ENCODE assay signal across 10 cellular contexts in genomic region chr22:42683599-42684283, GRCh38. TPM values are rescaled to one million over a fixed set of nuclear protein-coding genes. Genes with fewer than 3 reads are reported as not detected.
DNase-seq lines count a peak whose midpoint lies in the region; ATAC-seq and TF ChIP-seq lines count a peak whose summit lies in the region.
"Had no signal": no experiment of that assay in that cellular context is flagged by ENCODE, and none has a peak within 500 bp of the region (broad histone marks: within the 10 kb centered on the region; RNA-seq: fewer than 3 reads in every experiment).

No MANE protein-coding gene starts in this region.

- peak; percentile 47 for ATAC-seq in gastroesophageal sphincter

- peak in 30 of 56 donors; percentile 6 to 74 (median 31) for DNase-seq in amygdala (lab: John Stamatoyannopoulos, UW)
- DNase-seq in nucleus accumbens (lab: John Stamatoyannopoulos, UW) = peak in 29 of 56 donors; percentile 1 to 65 (median 25)
- DNase-seq in uterus = peak; percentile 79 to 86
- DNase-seq in T-helper 1 cell = no peak
- no peak for DNase-seq in NCI-H774 (lab: John Stamatoyannopoulos, UW)
- no peak for DNase-seq in HPDE6-E6E7 (ENCODE audit: extremely low spot score)
- DNase-seq: naive B cell; stimulated activated CD4-positive, alpha-beta T cell treated with anti-CD3 and anti-CD28 coated beads, Interleukin-4, amount 100 ng/mL, for 4 hours; T-helper 9 cell had no signal

- peaks cover 8 to 86% (median 70%) of the 10 kb centered on the region in 3 donors for H3K4me1 ChIP-seq in gastroesophageal sphincter
- peaks cover 26 to 41% of the 10 kb centered on the region in 2 donors for H3K4me1 ChIP-seq in uterus

- H3K9me3 ChIP-seq in gastroesophageal sphincter (no peaks in the 10 kb centered on the region), uterus (no peaks in the 10 kb centered on the region)

- no peak for TF ChIP-seq EP300 in gastroesophageal sphincter (IDR thresholded peaks at IDR 0.05)

- TF ChIP-seq POLR2A in gastroesophageal sphincter (IDR thresholded peaks at IDR 0.05) (no peak), uterus (IDR thresholded peaks at IDR 0.05) (no peak)

- H3K36me3 ChIP-seq in gastroesophageal sphincter = no peaks in the 10 kb centered on the region
- H3K36me3 ChIP-seq in uterus = no peaks in the 10 kb centered on the region

- no peak for TF ChIP-seq CTCF in gastroesophageal sphincter (IDR thresholded peaks at IDR 0.05)
- TF ChIP-seq CTCF in uterus (IDR thresholded peaks at IDR 0.05) = no peak

- WGBS in gastroesophageal sphincter (ENCODE audit: low coverage in 1 of 2), 2 donors = 20% methylated on average over 3 of the region's 8 CpGs; no CpG with 5 or more reads in 1 of the 2 donors

- H3K27me3 ChIP-seq in gastroesophageal sphincter (no peaks in the 10 kb centered on the region), uterus (no peaks in the 10 kb centered on the region)

- H3K27ac ChIP-seq in gastroesophageal sphincter (peak overlapping the region; percentile 59 to 98 (median 90)), uterus (peak overlapping the region; percentile 95 to 98)

- intact Hi-C loops in uterus (cut with DNase I; ENCODE audit: low total_unique reads) = no loop called here

- H3K4me3 ChIP-seq in gastroesophageal sphincter (no peak overlapping the region), uterus (no peak overlapping the region)

RNA-seq across cellular contexts. Expression of gene CYB5R3, which starts 34.5 kb away (rescaled TPM):
- total RNA-seq in gastroesophageal sphincter (100 to 1,000 TPM; 127 to 268 (median 155) TPM), uterus (100 to 1,000 TPM in 1 of 4 donors, 10 to 100 TPM in 3; 34.0 to 225 (median 51.7) TPM)

RNA-seq across cellular contexts. Expression of gene A4GALT, which starts 36.9 kb away (rescaled TPM):
- total RNA-seq in gastroesophageal sphincter (10 to 100 TPM; 36.9 to 70.9 (median 55.3) TPM), uterus (10 to 100 TPM in 3 of 4 donors, 1 to 10 TPM in 1; 4.4 to 100.0 (median 19.6) TPM)

RNA-seq across cellular contexts. Expression of gene ATP5MGL, which starts 43.3 kb away (rescaled TPM):
- total RNA-seq in gastroesophageal sphincter (1 to 10 TPM in 1 of 4 donors, not detected in 3; 1.8 TPM), uterus (under 1 TPM in 1 of 4 donors, not detected in 3; 0.79 TPM)

Comparison
In these comparisons a context has a peak if more than half of its experiments do, and no peak if none do; other contexts are left out.
1. DNase-seq: peak in amygdala (30 of 56), nucleus accumbens (29 of 56) and uterus (2 of 2); none in T-helper 1 cell (0 of 5), NCI-H774 (single experiment) and HPDE6-E6E7 (single experiment).